In genomic region chr20:37575884-37576283, GRCh38 we compare ENCODE assay signal across 19 cellular contexts. TPM values are rescaled to one million over a fixed set of nuclear protein-coding genes. Genes with fewer than 3 reads are reported as not detected.
A peak's percentile ranks its signal among the peaks of the same experiment; 100 is the strongest.
DNase-seq lines count a peak whose midpoint lies in the region; TF ChIP-seq lines count a peak whose summit lies in the region.
"Had no signal": no experiment of that assay in that cellular context is flagged by ENCODE, and none has a peak within 500 bp of the region (broad histone marks: within the 10 kb centered on the region; RNA-seq: fewer than 3 reads in every experiment).

No MANE protein-coding gene starts in this region.

- H3K4me3 ChIP-seq in testis (no peak overlapping the region), left ventricle myocardium inferior (no peak overlapping the region)
- H3K4me3 ChIP-seq: PC-9, stomach had no signal

- 50 to 67% methylated on average over 1 of the region's 1 CpG for WGBS in testis, 2 donors

- H3K36me3 ChIP-seq in testis (ENCODE audit: low read depth, missing control alignments) (no peaks in the 10 kb centered on the region), left ventricle myocardium inferior (no peaks in the 10 kb centered on the region)
- H3K36me3 ChIP-seq: brain microvascular endothelial cell, stomach had no signal

- DNase-seq in CD1c-positive myeloid dendritic cell (ENCODE audit: extremely low spot score) (peak; percentile 34), GM20000 (ENCODE audit: low spot score) (peak; percentile 43), OCI-M1 (lab: John Stamatoyannopoulos, UW) (peak; percentile 65), iPS DF 19.7 (ENCODE audit: low read depth, low spot score) (peak; percentile 54), testis (no peak), NCI-H2171 treated with DMSO at 0.1 percent for 48 hours (lab: John Stamatoyannopoulos, UW) (no peak), left ventricle myocardium inferior (no peak), NCI-H446 (lab: John Stamatoyannopoulos, UW) (no peak)
- DNase-seq: activated CD8-positive, alpha-beta T cell treated with anti-CD3 and anti-CD28 coated beads for 36 hours; activated naive CD4-positive, alpha-beta T cell treated with Interleukin-2 at 50 U/mL for 16 hours; brain microvascular endothelial cell; DND-41; effector CD8-positive, alpha-beta T cell; foreskin keratinocyte; PC-9; retina had no signal

- H3K9me3 ChIP-seq in testis (no peaks in the 10 kb centered on the region), left ventricle myocardium inferior (replicated peaks) (no peaks in the 10 kb centered on the region)
- H3K9me3 ChIP-seq: stomach had no signal

- H3K4me1 ChIP-seq in testis (no peaks in the 10 kb centered on the region), left ventricle myocardium inferior (no peaks in the 10 kb centered on the region)
- H3K4me1 ChIP-seq: foreskin keratinocyte, stomach had no signal

- H3K27ac ChIP-seq in testis (no peak overlapping the region), left ventricle myocardium inferior (replicated peaks) (no peak overlapping the region)
- H3K27ac ChIP-seq: brain microvascular endothelial cell, foreskin keratinocyte, PC-9, stomach had no signal

- no peak for TF ChIP-seq POLR2A in testis (IDR thresholded peaks at IDR 0.05)

- intact Hi-C loops in testis (cut with DNase I; ENCODE audit: low total_unique reads) = no loop called here
- intact Hi-C loops in left ventricle myocardium inferior (cut with micrococcal nuclease) = no loop called here

- H3K27me3 ChIP-seq in testis (no peaks in the 10 kb centered on the region), left ventricle myocardium inferior (ENCODE audit: low read depth) (peaks cover 79% of the 10 kb centered on the region)

- TF ChIP-seq CTCF in GM20000 (IDR thresholded peaks at IDR 0.05; ENCODE audit: extremely low read depth, missing control alignments) = no peak
- no peak for TF ChIP-seq CTCF in testis (IDR thresholded peaks at IDR 0.05)
- no peak for TF ChIP-seq CTCF in left ventricle myocardium inferior (IDR thresholded peaks at IDR 0.05; ENCODE audit: borderline replicate concordance)

RNA-seq across cellular contexts. Expression of gene BLCAP, which starts 48.2 kb away (rescaled TPM):
- total RNA-seq in testis = 10 to 100 TPM; 80.0 to 83.6 TPM
- polyA plus RNA-seq in testis (ENCODE audit: insufficient read depth, low read depth, low replicate concordance) = 76.9 TPM
- 91.8 TPM for total RNA-seq in left ventricle myocardium inferior

RNA-seq across cellular contexts. Expression of gene NNAT, which starts 54.8 kb away (rescaled TPM):
- 1 to 10 TPM; 6.2 to 8.7 TPM for total RNA-seq in testis
- polyA plus RNA-seq in testis (ENCODE audit: insufficient read depth, low read depth, low replicate concordance) = 6.1 TPM
- 0.33 TPM for total RNA-seq in left ventricle myocardium inferior
- total RNA-seq: LHCN-M2; PC-9; T-helper 2 cell treated with Interferon-gamma antibody and Interleukin-4, amounts not matched to agents 100 ng/mL and 5 ng/mL, for 36 hours had no signal

Comparison
In these comparisons a context has a peak if more than half of its experiments do, and no peak if none do; other contexts are left out.
1. DNase-seq: peak in CD1c-positive myeloid dendritic cell (single experiment), GM20000 (single experiment), OCI-M1 (single experiment) and iPS DF 19.7 (single experiment); none in testis (single experiment), NCI-H2171 treated with DMSO at 0.1 percent for 48 hours (single experiment), left ventricle myocardium inferior (single experiment) and NCI-H446 (0 of 2).